In the genomic region with DNA sequence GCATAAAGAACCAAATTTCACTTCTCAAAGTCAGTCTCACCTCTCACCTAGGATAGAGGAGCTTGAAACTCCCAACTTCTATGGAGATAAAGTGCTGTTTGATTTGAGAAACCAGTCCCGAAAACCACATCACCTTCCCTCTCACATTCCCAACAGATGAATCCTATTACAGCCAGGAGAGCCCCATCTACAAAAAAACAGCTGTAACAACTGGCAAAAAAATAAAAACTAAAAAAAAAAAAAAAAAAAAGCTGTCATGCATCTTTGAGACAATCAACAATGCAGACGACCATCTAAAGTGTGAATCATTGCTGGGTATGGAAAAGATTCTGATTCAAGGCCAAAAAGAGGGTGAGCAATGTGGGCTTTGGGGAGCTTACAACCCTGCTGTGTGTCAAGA, we compare ENCODE assay signal across 20 cellular contexts. TPM values are rescaled to one million over a fixed set of nuclear protein-coding genes. Genes with fewer than 3 reads are reported as not detected.
DNase-seq lines count a peak whose midpoint lies in the region; ATAC-seq, FAIRE-seq and TF ChIP-seq lines count a peak whose summit lies in the region.
"Had no signal": no experiment of that assay in that cellular context is flagged by ENCODE, and none has a peak within 500 bp of the region (broad histone marks: within the 10 kb centered on the region; RNA-seq: fewer than 3 reads in every experiment).

No MANE protein-coding gene starts in this region.

- H3K27me3 Mint-ChIP-seq in astrocyte (ENCODE audit: low read depth, unreplicated experiment), result peaks cover 17% of the 10 kb centered on the region

- H3K9me3 Mint-ChIP-seq in astrocyte (ENCODE audit: unreplicated experiment), result no peaks in the 10 kb centered on the region
- H3K9me3 Mint-ChIP-seq: GM23338 had no signal

- no peak overlapping the region for H3K9ac ChIP-seq in astrocyte (ENCODE audit: low read length)
- no peak overlapping the region for H3K9ac ChIP-seq in skeletal muscle satellite cell (ENCODE audit: low read depth, low read length)
- H3K9ac ChIP-seq: BLaER1 had no signal

- H3K4me3 ChIP-seq in AG10803 (ENCODE audit: low read length), result no peak overlapping the region
- H3K4me3 ChIP-seq in astrocyte (ENCODE audit: insufficient read depth, low read depth, low read length), result no peak overlapping the region
- H3K4me3 ChIP-seq in skeletal muscle satellite cell (ENCODE audit: low read length), result no peak overlapping the region
- H3K4me3 ChIP-seq: A549, BLaER1, GM12878, GM23338 had no signal

- FAIRE-seq in astrocyte (lab: Jason Lieb, UNC), result no peak
- FAIRE-seq: A549, GM12878, GM19239 had no signal

- H3K36me3 ChIP-seq in astrocyte (ENCODE audit: insufficient read depth, low read length), result no peaks in the 10 kb centered on the region
- no peaks in the 10 kb centered on the region for H3K36me3 ChIP-seq in skeletal muscle satellite cell (ENCODE audit: insufficient read depth, low read length)
- H3K36me3 ChIP-seq: BLaER1 had no signal

- no peaks in the 10 kb centered on the region for H3K4me1 ChIP-seq in astrocyte (ENCODE audit: insufficient read depth, low read length)
- H3K4me1 ChIP-seq in skeletal muscle satellite cell (ENCODE audit: control insufficient read depth, insufficient read depth, low read length), result peaks cover 8% of the 10 kb centered on the region
- H3K4me1 ChIP-seq: A549 had no signal

- no peaks in the 10 kb centered on the region for H3K27me3 ChIP-seq in astrocyte (ENCODE audit: insufficient read depth, low read length)
- H3K27me3 ChIP-seq in skeletal muscle satellite cell (ENCODE audit: control insufficient read depth, insufficient read depth, low read length), result no peaks in the 10 kb centered on the region
- H3K27me3 ChIP-seq: BLaER1 had no signal

- no peaks in the 10 kb centered on the region for H4K20me1 ChIP-seq in astrocyte (ENCODE audit: insufficient read depth, low read length)
- H4K20me1 ChIP-seq: BLaER1 had no signal

- peaks cover 9% of the 10 kb centered on the region for H3K36me3 Mint-ChIP-seq in astrocyte (ENCODE audit: low read depth, unreplicated experiment)
- H3K36me3 Mint-ChIP-seq: CD14-positive monocyte; CD4-positive, alpha-beta memory T cell had no signal

- DNase-seq in AG10803 (ENCODE audit: low read depth) (peak; percentile 11), HT1080 (ENCODE audit: low read depth) (peak; percentile 24), astrocyte (ENCODE audit: low read depth) (peak; percentile 6), NCI-H82 treated with DMSO at 0.1 percent for 48 hours (lab: John Stamatoyannopoulos, UW; ENCODE audit: unreplicated experiment) (no peak)
- DNase-seq: Calu3; CD4-positive, alpha-beta memory T cell; DMS79 treated with DMSO at 0.1 percent for 48 hours; EL; H7 had no signal

- H3K27ac ChIP-seq in astrocyte (ENCODE audit: low read depth, low read length), result no peak overlapping the region
- H3K27ac ChIP-seq: 22Rv1, A549, BLaER1 had no signal

- ATAC-seq in GM18511 (IDR thresholded peaks at IDR 0.05; ENCODE audit: unreplicated experiment), result no peak
- no peak for ATAC-seq in GM21737 (IDR thresholded peaks at IDR 0.05; ENCODE audit: unreplicated experiment)
- ATAC-seq: A549, GM12878, GM23338, HCT116 had no signal

- H2AFZ ChIP-seq in astrocyte (ENCODE audit: low read depth, low read length), result no peak overlapping the region
- H2AFZ ChIP-seq: GM23338 had no signal

- no peaks in the 10 kb centered on the region for H3K79me2 ChIP-seq in astrocyte (ENCODE audit: insufficient read depth, low read length)

- no peak overlapping the region for H3K27ac Mint-ChIP-seq in astrocyte (ENCODE audit: unreplicated experiment)
- H3K27ac Mint-ChIP-seq: CD14-positive monocyte; CD4-positive, alpha-beta memory T cell; GM23338 had no signal

- H3K4me2 ChIP-seq in astrocyte (ENCODE audit: low read length) (no peak overlapping the region), skeletal muscle satellite cell (ENCODE audit: low read length) (peak overlapping the region; percentile 45)
- H3K4me2 ChIP-seq: A549, BLaER1, GM23338 had no signal

- TF ChIP-seq CTCF in AG10803 (conservative IDR thresholded peaks at IDR 0.05; ENCODE audit: low read length) (no peak), astrocyte (IDR thresholded peaks at IDR 0.05; ENCODE audit: insufficient read depth, low read depth, low read length) (no peak)

- no peak overlapping the region for H3K4me3 Mint-ChIP-seq in astrocyte (ENCODE audit: unreplicated experiment)
- H3K4me3 Mint-ChIP-seq: CD14-positive monocyte; CD4-positive, alpha-beta memory T cell; GM23338 had no signal

- H3K4me1 Mint-ChIP-seq in astrocyte (ENCODE audit: low read depth, unreplicated experiment), result no peaks in the 10 kb centered on the region
- H3K4me1 Mint-ChIP-seq: CD14-positive monocyte; CD4-positive, alpha-beta memory T cell; GM23338 had no signal

- H3K9me3 ChIP-seq in astrocyte (ENCODE audit: insufficient read depth, low read depth, low read length) (no peaks in the 10 kb centered on the region), skeletal muscle satellite cell (replicated peaks; ENCODE audit: low read length) (no peaks in the 10 kb centered on the region)
- H3K9me3 ChIP-seq: A549, BLaER1 had no signal

RNA-seq across cellular contexts. Expression of a gene that starts 23.8 kb away (rescaled TPM):
- 27.1 and 28.6 TPM in 2 replicates for total RNA-seq in HT1080 (2014; rRNA removed; shearing (Covaris generic))
- polyA plus RNA-seq in HT1080 (2015; cell fraction: cytosol; rRNA removed), result 10.7 and 12.2 TPM in 2 replicates
- polyA plus RNA-seq in HT1080 (2015; cell fraction: nucleus; rRNA removed), result 6.9 and 7.1 TPM in 2 replicates
- total RNA-seq in astrocyte, result 12.2 and 16.6 TPM in 2 replicates
- 3.7 and 4.1 TPM in 2 replicates for total RNA-seq in skeletal muscle satellite cell (2012; rRNA removed)

RNA-seq across cellular contexts. Expression of a gene that starts 57.3 kb away (rescaled TPM):
- 37.6 and 37.9 TPM in 2 replicates for total RNA-seq in HT1080 (2014; rRNA removed; shearing (Covaris generic))
- polyA plus RNA-seq in HT1080 (2015; cell fraction: cytosol; rRNA removed), result 24.0 and 25.1 TPM in 2 replicates
- 19.0 and 20.4 TPM in 2 replicates for polyA plus RNA-seq in HT1080 (2015; cell fraction: nucleus; rRNA removed)
- total RNA-seq in astrocyte, result 44.4 and 44.7 TPM in 2 replicates
- 26.6 and 32.2 TPM in 2 replicates for total RNA-seq in skeletal muscle satellite cell (2012; rRNA removed)
